1 cellular context compared by ENCODE assay signal in the genomic region with DNA sequence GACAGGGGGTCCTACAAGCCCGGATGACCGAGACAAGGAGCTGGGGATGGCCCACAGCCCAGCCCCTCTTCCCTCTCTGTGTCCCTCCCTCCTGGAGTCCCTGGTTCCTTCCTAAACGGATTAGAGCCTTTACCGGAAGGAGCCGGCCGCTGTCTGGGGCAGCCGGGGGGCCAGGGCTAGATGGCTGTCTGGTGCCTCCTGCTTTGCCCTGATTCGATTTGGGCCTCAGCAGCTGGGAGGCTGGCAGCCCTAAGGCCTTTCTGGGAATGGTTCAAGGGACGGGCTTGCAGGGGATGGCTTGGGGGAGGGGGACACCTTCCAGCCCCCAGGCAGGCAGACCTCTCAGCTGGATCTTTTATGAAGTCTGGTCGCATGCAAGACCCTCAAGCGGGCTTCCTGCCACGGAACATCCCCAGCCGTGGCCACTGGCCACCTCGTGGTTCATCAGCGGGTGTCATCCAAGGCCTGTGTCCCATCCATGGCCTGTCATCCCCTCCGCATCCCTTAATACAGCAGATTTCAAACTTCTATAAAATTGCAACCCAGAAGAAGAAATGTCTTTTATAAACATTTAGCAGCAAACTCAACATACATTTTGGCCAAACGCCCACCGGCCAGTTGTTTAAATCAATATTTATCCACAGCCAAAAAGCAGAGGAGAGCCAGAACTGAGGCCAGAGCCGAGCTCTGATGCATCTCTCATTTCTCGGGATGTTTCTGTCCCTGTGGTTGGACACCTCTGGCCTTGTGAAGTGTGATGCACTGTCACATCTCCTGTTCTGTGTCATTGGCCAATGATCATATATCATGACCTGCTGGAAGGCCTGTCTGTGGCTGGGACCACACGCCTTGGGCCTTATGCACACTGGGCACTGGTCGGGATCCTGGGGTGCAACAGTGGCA.
TF ChIP-seq lines count a peak whose summit lies in the region.

No MANE protein-coding gene starts in this region.

TF ChIP-seq in SK-N-SH treated with all-trans-retinoic acid at 6 μM for 48 hours, 23 proteins besides CTCF, POLR2A, EP300 and RAD21 (continued from another document):
- TF ChIP-seq, protein P1, sequence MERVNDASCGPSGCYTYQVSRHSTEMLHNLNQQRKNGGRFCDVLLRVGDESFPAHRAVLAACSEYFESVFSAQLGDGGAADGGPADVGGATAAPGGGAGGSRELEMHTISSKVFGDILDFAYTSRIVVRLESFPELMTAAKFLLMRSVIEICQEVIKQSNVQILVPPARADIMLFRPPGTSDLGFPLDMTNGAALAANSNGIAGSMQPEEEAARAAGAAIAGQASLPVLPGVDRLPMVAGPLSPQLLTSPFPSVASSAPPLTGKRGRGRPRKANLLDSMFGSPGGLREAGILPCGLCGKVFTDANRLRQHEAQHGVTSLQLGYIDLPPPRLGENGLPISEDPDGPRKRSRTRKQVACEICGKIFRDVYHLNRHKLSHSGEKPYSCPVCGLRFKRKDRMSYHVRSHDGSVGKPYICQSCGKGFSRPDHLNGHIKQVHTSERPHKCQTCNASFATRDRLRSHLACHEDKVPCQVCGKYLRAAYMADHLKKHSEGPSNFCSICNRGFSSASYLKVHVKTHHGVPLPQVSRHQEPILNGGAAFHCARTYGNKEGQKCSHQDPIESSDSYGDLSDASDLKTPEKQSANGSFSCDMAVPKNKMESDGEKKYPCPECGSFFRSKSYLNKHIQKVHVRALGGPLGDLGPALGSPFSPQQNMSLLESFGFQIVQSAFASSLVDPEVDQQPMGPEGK (CRISPR knock-in tag; IDR thresholded peaks at IDR 0.05; ENCODE audit: borderline replicate concordance): peak; percentile 62; the same call in 1 of the 2 replicates
- TF ChIP-seq ARNTL (CRISPR knock-in tag; IDR thresholded peaks at IDR 0.05; ENCODE audit: borderline replicate concordance, low read depth): no peak
- TF ChIP-seq, protein P2, sequence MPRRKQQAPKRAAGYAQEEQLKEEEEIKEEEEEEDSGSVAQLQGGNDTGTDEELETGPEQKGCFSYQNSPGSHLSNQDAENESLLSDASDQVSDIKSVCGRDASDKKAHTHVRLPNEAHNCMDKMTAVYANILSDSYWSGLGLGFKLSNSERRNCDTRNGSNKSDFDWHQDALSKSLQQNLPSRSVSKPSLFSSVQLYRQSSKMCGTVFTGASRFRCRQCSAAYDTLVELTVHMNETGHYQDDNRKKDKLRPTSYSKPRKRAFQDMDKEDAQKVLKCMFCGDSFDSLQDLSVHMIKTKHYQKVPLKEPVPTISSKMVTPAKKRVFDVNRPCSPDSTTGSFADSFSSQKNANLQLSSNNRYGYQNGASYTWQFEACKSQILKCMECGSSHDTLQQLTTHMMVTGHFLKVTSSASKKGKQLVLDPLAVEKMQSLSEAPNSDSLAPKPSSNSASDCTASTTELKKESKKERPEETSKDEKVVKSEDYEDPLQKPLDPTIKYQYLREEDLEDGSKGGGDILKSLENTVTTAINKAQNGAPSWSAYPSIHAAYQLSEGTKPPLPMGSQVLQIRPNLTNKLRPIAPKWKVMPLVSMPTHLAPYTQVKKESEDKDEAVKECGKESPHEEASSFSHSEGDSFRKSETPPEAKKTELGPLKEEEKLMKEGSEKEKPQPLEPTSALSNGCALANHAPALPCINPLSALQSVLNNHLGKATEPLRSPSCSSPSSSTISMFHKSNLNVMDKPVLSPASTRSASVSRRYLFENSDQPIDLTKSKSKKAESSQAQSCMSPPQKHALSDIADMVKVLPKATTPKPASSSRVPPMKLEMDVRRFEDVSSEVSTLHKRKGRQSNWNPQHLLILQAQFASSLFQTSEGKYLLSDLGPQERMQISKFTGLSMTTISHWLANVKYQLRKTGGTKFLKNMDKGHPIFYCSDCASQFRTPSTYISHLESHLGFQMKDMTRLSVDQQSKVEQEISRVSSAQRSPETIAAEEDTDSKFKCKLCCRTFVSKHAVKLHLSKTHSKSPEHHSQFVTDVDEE (CRISPR knock-in tag; IDR thresholded peaks at IDR 0.05): peak; percentile 96
- 0 out of 2 replicates have a peak, but pooled peaks have one; percentile 16 for TF ChIP-seq BACH2 (CRISPR knock-in tag; IDR thresholded peaks at IDR 0.05; ENCODE audit: borderline replicate concordance)
- TF ChIP-seq, protein P3, sequence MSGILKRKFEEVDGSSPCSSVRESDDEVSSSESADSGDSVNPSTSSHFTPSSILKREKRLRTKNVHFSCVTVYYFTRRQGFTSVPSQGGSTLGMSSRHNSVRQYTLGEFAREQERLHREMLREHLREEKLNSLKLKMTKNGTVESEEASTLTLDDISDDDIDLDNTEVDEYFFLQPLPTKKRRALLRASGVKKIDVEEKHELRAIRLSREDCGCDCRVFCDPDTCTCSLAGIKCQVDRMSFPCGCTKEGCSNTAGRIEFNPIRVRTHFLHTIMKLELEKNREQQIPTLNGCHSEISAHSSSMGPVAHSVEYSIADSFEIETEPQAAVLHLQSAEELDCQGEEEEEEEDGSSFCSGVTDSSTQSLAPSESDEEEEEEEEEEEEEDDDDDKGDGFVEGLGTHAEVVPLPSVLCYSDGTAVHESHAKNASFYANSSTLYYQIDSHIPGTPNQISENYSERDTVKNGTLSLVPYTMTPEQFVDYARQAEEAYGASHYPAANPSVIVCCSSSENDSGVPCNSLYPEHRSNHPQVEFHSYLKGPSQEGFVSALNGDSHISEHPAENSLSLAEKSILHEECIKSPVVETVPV (CRISPR knock-in tag; IDR thresholded peaks at IDR 0.05): no peak
- TF ChIP-seq CSDC2 (CRISPR knock-in tag; IDR thresholded peaks at IDR 0.05): no peak
- peak; percentile 97 for TF ChIP-seq TCF4 (CRISPR knock-in tag; IDR thresholded peaks at IDR 0.05; ENCODE audit: borderline replicate concordance)
- TF ChIP-seq ZFP30 (CRISPR knock-in tag; IDR thresholded peaks at IDR 0.05): 0 out of 2 replicates have a peak, but pooled peaks have one; percentile 25
- no peak; the same call in 1 of the 2 replicates for TF ChIP-seq ZNF565 (CRISPR knock-in tag; conservative IDR thresholded peaks at IDR 0.05; ENCODE audit: low read depth)
- no peak for TF ChIP-seq ISL1 (CRISPR knock-in tag; IDR thresholded peaks at IDR 0.05)
- 0 out of 2 replicates have a peak, but pooled peaks have one; percentile 48 for TF ChIP-seq GLIS3 (CRISPR knock-in tag; IDR thresholded peaks at IDR 0.05)
TF ChIP-seq in SK-N-SH treated with all-trans-retinoic acid at 6 μM for 48 hours: peak in this region for 6.
